ENCODE assay signal across 15 cellular contexts in the genomic region with DNA sequence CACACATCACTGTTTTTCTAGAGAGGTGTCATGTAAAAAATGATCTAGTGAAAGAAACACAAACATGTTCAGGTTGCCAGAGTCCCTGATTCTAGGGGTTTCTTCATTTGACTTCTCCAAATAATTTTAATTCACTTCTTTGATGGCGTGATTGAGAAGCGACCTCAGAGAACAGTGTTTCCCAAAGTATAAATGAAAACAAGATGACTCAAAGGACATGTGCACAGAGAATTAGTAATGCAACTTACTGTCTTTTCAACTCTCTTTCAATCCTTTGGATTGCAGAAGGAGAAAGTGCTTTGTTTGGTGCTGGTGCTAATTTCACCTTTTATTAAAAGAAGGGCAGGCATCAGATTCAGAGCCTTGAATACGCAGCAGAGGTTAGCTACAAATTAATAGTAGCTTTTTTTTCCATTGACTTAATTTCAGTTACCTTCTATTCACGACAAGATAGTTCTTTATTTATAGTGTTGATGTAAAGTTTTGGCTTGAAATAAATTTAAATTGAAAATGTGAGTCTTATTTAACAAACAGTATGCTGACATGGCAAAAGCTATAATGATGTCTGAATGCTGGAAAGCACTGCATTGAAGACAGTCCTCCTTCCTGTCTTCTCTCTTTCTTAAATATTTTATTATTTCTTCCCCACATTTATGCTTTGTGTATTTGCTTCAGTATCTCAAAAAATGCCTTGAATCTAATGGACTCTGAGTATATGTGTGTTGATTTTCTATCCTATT.
A peak's percentile ranks its signal among the peaks of the same experiment; 100 is the strongest.
DNase-seq lines count a peak whose midpoint lies in the region; ATAC-seq and TF ChIP-seq lines count a peak whose summit lies in the region.
"Had no signal": no experiment of that assay in that cellular context is flagged by ENCODE, and none has a peak within 500 bp of the region (broad histone marks: within the 10 kb centered on the region; RNA-seq: fewer than 3 reads in every experiment).

No MANE protein-coding gene starts in this region.

- H3K4me1 ChIP-seq in A673 (ENCODE audit: insufficient read depth, low read length, poor library complexity, severe bottlenecking) (peaks cover 52% of the 10 kb centered on the region), GM23338 (ENCODE audit: insufficient read depth) (peaks cover 23% of the 10 kb centered on the region; the same call in 1 of the 2 replicates)
- H3K4me1 ChIP-seq: BLaER1 treated with 17β-estradiol and CSF1 and Interleukin-3, amounts not matched to agents 10 nM and 100 nM had no signal

- TSS peak; percentile 29 for BruUV-seq in A673 (replicated peaks; lab: Mats Ljungman, UMichigan)

- no peaks in the 10 kb centered on the region for H3K9me3 ChIP-seq in A673 (ENCODE audit: low read depth, low read length, poor library complexity, severe bottlenecking)
- H3K9me3 ChIP-seq: BLaER1 treated with 17β-estradiol and CSF1 and Interleukin-3, amounts not matched to agents 10 nM and 100 nM had no signal

- POLR2A ChIA-PET in A673 (lab: Charles Lee; ENCODE audit: low non-redundant PET) = no interaction called here

- ATAC-seq in GM23338 (no peak), HG03025 (IDR thresholded peaks at IDR 0.05; ENCODE audit: low FRiP score, unreplicated experiment) (no peak)
- ATAC-seq in activated T-cell treated with anti-CD3 and anti-CD28 coated beads, Interleukin-2, amount 50 U/mL, for 4 hours = no peak

- H3K36me3 Mint-ChIP-seq in GM23338 (ENCODE audit: low read depth) = no peaks in the 10 kb centered on the region
- peaks cover 11% of the 10 kb centered on the region for H3K36me3 Mint-ChIP-seq in activated T-cell treated with anti-CD3 and anti-CD28 coated beads, Interleukin-2, amount 50 U/mL, for 4 hours (ENCODE audit: insufficient read depth)

- in situ Hi-C loops in astrocyte of the spinal cord (cut with HindIII; ENCODE audit: low sequenced_read_pairs) = no loop called here

- peaks cover 2% of the 10 kb centered on the region for H3K27me3 Mint-ChIP-seq in GM23338 (ENCODE audit: insufficient read depth, low read depth, poor library complexity)
- H3K27me3 Mint-ChIP-seq in activated T-cell treated with anti-CD3 and anti-CD28 coated beads, Interleukin-2, amount 50 U/mL, for 4 hours (ENCODE audit: low read depth) = no peaks in the 10 kb centered on the region

- H4K20me1 ChIP-seq in GM23338 (replicated peaks; ENCODE audit: insufficient read depth) = no peaks in the 10 kb centered on the region
- H4K20me1 ChIP-seq: BLaER1 treated with 17β-estradiol and CSF1 and Interleukin-3, amounts not matched to agents 10 nM and 100 nM had no signal

- DNase-seq in A673 (ENCODE audit: low spot score) (no peak), GM23338 (ENCODE audit: low spot score) (no peak), astrocyte of the spinal cord (ENCODE audit: low read depth, low spot score) (peak; percentile 3), iris pigment epithelial cell (ENCODE audit: low read depth) (peak; percentile 11), foreskin melanocyte (no peak), caudate nucleus (lab: John Stamatoyannopoulos, UW) (no peak)
- no peak for DNase-seq in activated T-cell treated with anti-CD3 and anti-CD28 coated beads, Interleukin-2, amount 50 U/mL, for 4 hours
- DNase-seq: H7, NCI-H1092, NCI-H2107, NCI-H345, NCI-H69 had no signal

- H3K27ac ChIP-seq in A673 (ENCODE audit: low read depth, low read length, poor library complexity, severe bottlenecking) = peak overlapping the region; percentile 76
- H3K27ac ChIP-seq in GM23338 (ENCODE audit: low read depth) = 0 out of 2 replicates have a peak overlapping the region, but pooled peaks have one; percentile 14
- no peak overlapping the region for H3K27ac ChIP-seq in caudate nucleus (ENCODE audit: low read depth, low read length)
- H3K27ac ChIP-seq: BLaER1 treated with 17β-estradiol and CSF1 and Interleukin-3, amounts not matched to agents 10 nM and 100 nM; RWPE1 had no signal

- H3K9me2 ChIP-seq in GM23338 (ENCODE audit: insufficient read depth) = no peaks in the 10 kb centered on the region

- no peaks in the 10 kb centered on the region for H3K9me3 Mint-ChIP-seq in GM23338
- H3K9me3 Mint-ChIP-seq in activated T-cell treated with anti-CD3 and anti-CD28 coated beads, Interleukin-2, amount 50 U/mL, for 4 hours = no peaks in the 10 kb centered on the region

- intact Hi-C loops in A673 (cut with micrococcal nuclease; ENCODE audit: unreplicated experiment) = no loop called here

- no peak overlapping the region for H3K4me3 ChIP-seq in A673 (ENCODE audit: low read depth, low read length, poor library complexity, severe bottlenecking)
- no peak overlapping the region for H3K4me3 ChIP-seq in GM23338
- H3K4me3 ChIP-seq in astrocyte of the spinal cord (ENCODE audit: low read depth, low read length) = no peak overlapping the region
- H3K4me3 ChIP-seq: BLaER1 treated with 17β-estradiol and CSF1 and Interleukin-3, amounts not matched to agents 10 nM and 100 nM had no signal

- H3K27me3 ChIP-seq in A673 (replicated peaks; ENCODE audit: insufficient read depth, low read depth, low read length, poor library complexity) (no peaks in the 10 kb centered on the region), GM23338 (ENCODE audit: insufficient read depth) (no peaks in the 10 kb centered on the region)
- H3K27me3 ChIP-seq: BLaER1 treated with 17β-estradiol and CSF1 and Interleukin-3, amounts not matched to agents 10 nM and 100 nM had no signal

- no peak overlapping the region for H3K4me3 Mint-ChIP-seq in GM23338
- no peak overlapping the region for H3K4me3 Mint-ChIP-seq in activated T-cell treated with anti-CD3 and anti-CD28 coated beads, Interleukin-2, amount 50 U/mL, for 4 hours

- peaks cover 19% of the 10 kb centered on the region for H3K4me1 Mint-ChIP-seq in GM23338
- no peaks in the 10 kb centered on the region for H3K4me1 Mint-ChIP-seq in activated T-cell treated with anti-CD3 and anti-CD28 coated beads, Interleukin-2, amount 50 U/mL, for 4 hours (ENCODE audit: low read depth)

- H3K79me2 ChIP-seq in GM23338 (replicated peaks; ENCODE audit: insufficient read depth) = no peaks in the 10 kb centered on the region

- no peak overlapping the region for H3K27ac Mint-ChIP-seq in GM23338

- H3K36me3 ChIP-seq in A673 (ENCODE audit: insufficient read depth, low read length, poor library complexity, severe bottlenecking) = peaks cover 6% of the 10 kb centered on the region
- H3K36me3 ChIP-seq in GM23338 (ENCODE audit: insufficient read depth) = no peaks in the 10 kb centered on the region

- no peak for TF ChIP-seq CTCF in A673 (conservative IDR thresholded peaks at IDR 0.05; ENCODE audit: low read depth, low read length)
- TF ChIP-seq CTCF in GM23338 (conservative IDR thresholded peaks at IDR 0.05; ENCODE audit: low read depth in 2 of 2) = no peak
- no peak for TF ChIP-seq CTCF in astrocyte of the spinal cord (IDR thresholded peaks at IDR 0.05; ENCODE audit: low read depth, low read length)

- H3K4me2 ChIP-seq in GM23338 = no peak overlapping the region
- H3K4me2 ChIP-seq: BLaER1 treated with 17β-estradiol and CSF1 and Interleukin-3, amounts not matched to agents 10 nM and 100 nM had no signal

- no peak overlapping the region for H2AFZ ChIP-seq in GM23338

- no peaks in the 10 kb centered on the region for H3F3A ChIP-seq in GM23338 (replicated peaks; ENCODE audit: low read depth)

- CTCF ChIA-PET in A673 (lab: Charles Lee) = no interaction called here

TF ChIP-seq in GM23338, 12 proteins besides CTCF, POLR2A, EP300 and RAD21 (continues in another document):
- no peak for TF ChIP-seq EZH2phosphoT487 (IDR thresholded peaks at IDR 0.05; ENCODE audit: unreplicated experiment)
- TF ChIP-seq, protein P1, sequence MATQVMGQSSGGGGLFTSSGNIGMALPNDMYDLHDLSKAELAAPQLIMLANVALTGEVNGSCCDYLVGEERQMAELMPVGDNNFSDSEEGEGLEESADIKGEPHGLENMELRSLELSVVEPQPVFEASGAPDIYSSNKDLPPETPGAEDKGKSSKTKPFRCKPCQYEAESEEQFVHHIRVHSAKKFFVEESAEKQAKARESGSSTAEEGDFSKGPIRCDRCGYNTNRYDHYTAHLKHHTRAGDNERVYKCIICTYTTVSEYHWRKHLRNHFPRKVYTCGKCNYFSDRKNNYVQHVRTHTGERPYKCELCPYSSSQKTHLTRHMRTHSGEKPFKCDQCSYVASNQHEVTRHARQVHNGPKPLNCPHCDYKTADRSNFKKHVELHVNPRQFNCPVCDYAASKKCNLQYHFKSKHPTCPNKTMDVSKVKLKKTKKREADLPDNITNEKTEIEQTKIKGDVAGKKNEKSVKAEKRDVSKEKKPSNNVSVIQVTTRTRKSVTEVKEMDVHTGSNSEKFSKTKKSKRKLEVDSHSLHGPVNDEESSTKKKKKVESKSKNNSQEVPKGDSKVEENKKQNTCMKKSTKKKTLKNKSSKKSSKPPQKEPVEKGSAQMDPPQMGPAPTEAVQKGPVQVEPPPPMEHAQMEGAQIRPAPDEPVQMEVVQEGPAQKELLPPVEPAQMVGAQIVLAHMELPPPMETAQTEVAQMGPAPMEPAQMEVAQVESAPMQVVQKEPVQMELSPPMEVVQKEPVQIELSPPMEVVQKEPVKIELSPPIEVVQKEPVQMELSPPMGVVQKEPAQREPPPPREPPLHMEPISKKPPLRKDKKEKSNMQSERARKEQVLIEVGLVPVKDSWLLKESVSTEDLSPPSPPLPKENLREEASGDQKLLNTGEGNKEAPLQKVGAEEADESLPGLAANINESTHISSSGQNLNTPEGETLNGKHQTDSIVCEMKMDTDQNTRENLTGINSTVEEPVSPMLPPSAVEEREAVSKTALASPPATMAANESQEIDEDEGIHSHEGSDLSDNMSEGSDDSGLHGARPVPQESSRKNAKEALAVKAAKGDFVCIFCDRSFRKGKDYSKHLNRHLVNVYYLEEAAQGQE (IDR thresholded peaks at IDR 0.05; ENCODE audit: unreplicated experiment) = no peak
- no peak for TF ChIP-seq EZH2 (IDR thresholded peaks at IDR 0.05; ENCODE audit: low read depth, unreplicated experiment)
- TF ChIP-seq POLR2AphosphoS5 (IDR thresholded peaks at IDR 0.05; ENCODE audit: low read depth) = no peak
- TF ChIP-seq, protein P2, sequence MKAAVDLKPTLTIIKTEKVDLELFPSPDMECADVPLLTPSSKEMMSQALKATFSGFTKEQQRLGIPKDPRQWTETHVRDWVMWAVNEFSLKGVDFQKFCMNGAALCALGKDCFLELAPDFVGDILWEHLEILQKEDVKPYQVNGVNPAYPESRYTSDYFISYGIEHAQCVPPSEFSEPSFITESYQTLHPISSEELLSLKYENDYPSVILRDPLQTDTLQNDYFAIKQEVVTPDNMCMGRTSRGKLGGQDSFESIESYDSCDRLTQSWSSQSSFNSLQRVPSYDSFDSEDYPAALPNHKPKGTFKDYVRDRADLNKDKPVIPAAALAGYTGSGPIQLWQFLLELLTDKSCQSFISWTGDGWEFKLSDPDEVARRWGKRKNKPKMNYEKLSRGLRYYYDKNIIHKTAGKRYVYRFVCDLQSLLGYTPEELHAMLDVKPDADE (IDR thresholded peaks at IDR 0.05) = no peak

Comparison
In these comparisons a context has a peak if more than half of its experiments do, and no peak if none do; other contexts are left out.
1. DNase-seq: peak in astrocyte of the spinal cord (single experiment) and iris pigment epithelial cell (single experiment); none in A673 (single experiment), GM23338 (single experiment), foreskin melanocyte (single experiment), activated T-cell treated with anti-CD3 and anti-CD28 coated beads, Interleukin-2, amount 50 U/mL, for 4 hours (single experiment) and caudate nucleus (0 of 61).